ENCODE assay signal across 2 cellular contexts in genomic region chr19:50357178-50358100, GRCh38.
TF ChIP-seq lines count a peak whose summit lies in the region.

No MANE protein-coding gene starts in this region.

TF ChIP-seq in HCT116, 20 proteins besides CTCF, POLR2A, EP300 and RAD21:
- TF ChIP-seq, protein P1, sequence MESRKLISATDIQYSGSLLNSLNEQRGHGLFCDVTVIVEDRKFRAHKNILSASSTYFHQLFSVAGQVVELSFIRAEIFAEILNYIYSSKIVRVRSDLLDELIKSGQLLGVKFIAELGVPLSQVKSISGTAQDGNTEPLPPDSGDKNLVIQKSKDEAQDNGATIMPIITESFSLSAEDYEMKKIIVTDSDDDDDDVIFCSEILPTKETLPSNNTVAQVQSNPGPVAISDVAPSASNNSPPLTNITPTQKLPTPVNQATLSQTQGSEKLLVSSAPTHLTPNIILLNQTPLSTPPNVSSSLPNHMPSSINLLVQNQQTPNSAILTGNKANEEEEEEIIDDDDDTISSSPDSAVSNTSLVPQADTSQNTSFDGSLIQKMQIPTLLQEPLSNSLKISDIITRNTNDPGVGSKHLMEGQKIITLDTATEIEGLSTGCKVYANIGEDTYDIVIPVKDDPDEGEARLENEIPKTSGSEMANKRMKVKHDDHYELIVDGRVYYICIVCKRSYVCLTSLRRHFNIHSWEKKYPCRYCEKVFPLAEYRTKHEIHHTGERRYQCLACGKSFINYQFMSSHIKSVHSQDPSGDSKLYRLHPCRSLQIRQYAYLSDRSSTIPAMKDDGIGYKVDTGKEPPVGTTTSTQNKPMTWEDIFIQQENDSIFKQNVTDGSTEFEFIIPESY (IDR thresholded peaks at IDR 0.05; ENCODE audit: extremely low read depth, insufficient replicate concordance, low read length) = no peak
- TF ChIP-seq SP1 (IDR thresholded peaks at IDR 0.05; ENCODE audit: low read depth) = no peak
- TF ChIP-seq ELF1 (IDR thresholded peaks at IDR 0.05; ENCODE audit: borderline replicate concordance, low read depth) = no peak
- no peak for TF ChIP-seq SRF (IDR thresholded peaks at IDR 0.05; ENCODE audit: low read depth)
- no peak for TF ChIP-seq POLR2AphosphoS5 (IDR thresholded peaks at IDR 0.05; ENCODE audit: low read depth, low read length)
- no peak for TF ChIP-seq EZH2 (IDR thresholded peaks at IDR 0.05)
- no peak for TF ChIP-seq YY1 (IDR thresholded peaks at IDR 0.05; ENCODE audit: extremely low read depth, insufficient replicate concordance, low read depth, low read length)
- no peak for TF ChIP-seq CEBPB (IDR thresholded peaks at IDR 0.05; ENCODE audit: low read depth)
- TF ChIP-seq SIN3A (IDR thresholded peaks at IDR 0.05; ENCODE audit: low read depth) = no peak
- TF ChIP-seq JUND (IDR thresholded peaks at IDR 0.05) = no peak
- TF ChIP-seq CBX3 (IDR thresholded peaks at IDR 0.05; ENCODE audit: low read depth) = no peak
- no peak for TF ChIP-seq TCF7L2 (IDR thresholded peaks at IDR 0.05; ENCODE audit: borderline replicate concordance, extremely low read depth, insufficient read depth, insufficient read length)
- TF ChIP-seq, protein P2, sequence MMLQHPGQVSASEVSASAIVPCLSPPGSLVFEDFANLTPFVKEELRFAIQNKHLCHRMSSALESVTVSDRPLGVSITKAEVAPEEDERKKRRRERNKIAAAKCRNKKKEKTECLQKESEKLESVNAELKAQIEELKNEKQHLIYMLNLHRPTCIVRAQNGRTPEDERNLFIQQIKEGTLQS (IDR thresholded peaks at IDR 0.05) = no peak
- no peak for TF ChIP-seq REST (IDR thresholded peaks at IDR 0.05; ENCODE audit: low read depth)
- TF ChIP-seq ZNF274 (IDR thresholded peaks at IDR 0.05; ENCODE audit: low read depth, low read length) = no peak
- TF ChIP-seq FOSL1 (IDR thresholded peaks at IDR 0.05; ENCODE audit: low read depth) = no peak
- TF ChIP-seq EZH2phosphoT487 (IDR thresholded peaks at IDR 0.05; ENCODE audit: borderline replicate concordance) = no peak
- TF ChIP-seq, protein P3, sequence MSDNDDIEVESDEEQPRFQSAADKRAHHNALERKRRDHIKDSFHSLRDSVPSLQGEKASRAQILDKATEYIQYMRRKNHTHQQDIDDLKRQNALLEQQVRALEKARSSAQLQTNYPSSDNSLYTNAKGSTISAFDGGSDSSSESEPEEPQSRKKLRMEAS (IDR thresholded peaks at IDR 0.05) = no peak
- no peak for TF ChIP-seq EGR1 (IDR thresholded peaks at IDR 0.05; ENCODE audit: low read depth)

TF ChIP-seq in WTC11, 78 proteins besides CTCF, POLR2A, EP300 and RAD21 (continued from another document):
- TF ChIP-seq IRF1 (CRISPR knock-in tag; IDR thresholded peaks at IDR 0.05) (no peak), ZNF396 (CRISPR knock-in tag; IDR thresholded peaks at IDR 0.05; ENCODE audit: borderline replicate concordance) (no peak), ZNF423 (CRISPR knock-in tag; IDR thresholded peaks at IDR 0.05) (no peak), ESRRA (CRISPR knock-in tag; IDR thresholded peaks at IDR 0.05; ENCODE audit: borderline replicate concordance) (no peak), NR3C1 (CRISPR knock-in tag; conservative IDR thresholded peaks at IDR 0.05; ENCODE audit: low read depth) (no peak), SMAD4 (CRISPR knock-in tag; IDR thresholded peaks at IDR 0.05) (no peak)
- TF ChIP-seq, protein P3 (CRISPR knock-in tag; IDR thresholded peaks at IDR 0.05) = no peak
- TF ChIP-seq, protein P4, sequence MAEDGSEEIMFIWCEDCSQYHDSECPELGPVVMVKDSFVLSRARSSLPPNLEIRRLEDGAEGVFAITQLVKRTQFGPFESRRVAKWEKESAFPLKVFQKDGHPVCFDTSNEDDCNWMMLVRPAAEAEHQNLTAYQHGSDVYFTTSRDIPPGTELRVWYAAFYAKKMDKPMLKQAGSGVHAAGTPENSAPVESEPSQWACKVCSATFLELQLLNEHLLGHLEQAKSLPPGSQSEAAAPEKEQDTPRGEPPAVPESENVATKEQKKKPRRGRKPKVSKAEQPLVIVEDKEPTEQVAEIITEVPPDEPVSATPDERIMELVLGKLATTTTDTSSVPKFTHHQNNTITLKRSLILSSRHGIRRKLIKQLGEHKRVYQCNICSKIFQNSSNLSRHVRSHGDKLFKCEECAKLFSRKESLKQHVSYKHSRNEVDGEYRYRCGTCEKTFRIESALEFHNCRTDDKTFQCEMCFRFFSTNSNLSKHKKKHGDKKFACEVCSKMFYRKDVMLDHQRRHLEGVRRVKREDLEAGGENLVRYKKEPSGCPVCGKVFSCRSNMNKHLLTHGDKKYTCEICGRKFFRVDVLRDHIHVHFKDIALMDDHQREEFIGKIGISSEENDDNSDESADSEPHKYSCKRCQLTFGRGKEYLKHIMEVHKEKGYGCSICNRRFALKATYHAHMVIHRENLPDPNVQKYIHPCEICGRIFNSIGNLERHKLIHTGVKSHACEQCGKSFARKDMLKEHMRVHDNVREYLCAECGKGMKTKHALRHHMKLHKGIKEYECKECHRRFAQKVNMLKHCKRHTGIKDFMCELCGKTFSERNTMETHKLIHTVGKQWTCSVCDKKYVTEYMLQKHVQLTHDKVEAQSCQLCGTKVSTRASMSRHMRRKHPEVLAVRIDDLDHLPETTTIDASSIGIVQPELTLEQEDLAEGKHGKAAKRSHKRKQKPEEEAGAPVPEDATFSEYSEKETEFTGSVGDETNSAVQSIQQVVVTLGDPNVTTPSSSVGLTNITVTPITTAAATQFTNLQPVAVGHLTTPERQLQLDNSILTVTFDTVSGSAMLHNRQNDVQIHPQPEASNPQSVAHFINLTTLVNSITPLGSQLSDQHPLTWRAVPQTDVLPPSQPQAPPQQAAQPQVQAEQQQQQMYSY (CRISPR knock-in tag; IDR thresholded peaks at IDR 0.05) = no peak
